Comparison of ENCODE assay signal across 8 cellular contexts in the genomic region with DNA sequence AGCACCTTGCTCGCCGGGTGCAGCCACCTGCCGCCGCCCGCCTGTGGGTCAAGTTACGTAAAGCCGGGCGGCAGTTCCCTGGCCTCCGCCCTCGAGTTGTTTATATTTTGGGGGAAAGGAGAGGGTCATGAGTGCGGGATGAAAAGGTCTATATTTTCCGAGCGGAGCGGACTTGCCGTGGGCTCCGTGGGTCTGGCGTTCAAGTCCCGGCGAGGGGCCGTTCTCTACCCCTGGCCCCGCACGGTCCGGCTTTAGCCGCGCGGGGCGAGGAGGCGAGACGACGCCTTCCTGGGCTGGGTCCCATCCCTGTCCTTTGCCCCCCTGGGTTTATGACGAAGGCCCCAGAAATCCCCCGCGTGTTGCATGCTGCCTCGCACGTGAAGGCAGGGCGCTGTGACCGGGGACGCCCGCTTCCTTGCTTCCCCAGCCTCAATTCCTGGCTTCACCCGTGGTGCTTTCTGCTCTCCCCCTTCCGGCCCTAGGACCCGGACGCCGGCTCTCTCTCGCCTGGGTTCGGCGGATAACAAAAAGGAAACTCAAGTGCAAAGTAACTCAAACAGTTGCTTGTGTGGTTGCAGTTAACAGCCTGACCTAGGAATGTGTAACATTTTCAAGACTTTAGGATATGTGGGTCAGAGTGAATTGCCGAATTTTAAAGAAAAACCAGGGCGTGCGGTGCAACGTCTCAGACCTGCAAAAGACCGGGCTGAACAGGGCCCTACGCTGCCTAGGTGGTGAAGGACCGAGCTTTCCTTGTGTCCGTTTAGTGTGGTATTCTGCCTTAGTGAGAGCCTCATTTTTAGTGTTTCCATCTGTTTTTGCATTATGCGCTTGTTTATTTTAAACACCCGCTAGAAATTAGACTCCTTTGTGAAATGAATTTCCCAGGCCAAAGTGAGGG. TPM values are rescaled to one million over a fixed set of nuclear protein-coding genes. Genes with fewer than 3 reads are reported as not detected.
A peak's percentile ranks its signal among the peaks of the same experiment; 100 is the strongest.
DNase-seq lines count a peak whose midpoint lies in the region; ATAC-seq lines count a peak whose summit lies in the region.

No MANE protein-coding gene starts in this region.

- H3K9me3 ChIP-seq in GM23248 (ENCODE audit: low read depth), result no peaks in the 10 kb centered on the region

- H4K20me1 ChIP-seq in GM23248 (ENCODE audit: insufficient read depth), result no peaks in the 10 kb centered on the region

- H3K27me3 ChIP-seq in GM23248 (replicated peaks; ENCODE audit: insufficient read depth), result no peaks in the 10 kb centered on the region

- peaks cover 50% of the 10 kb centered on the region for H3K79me2 ChIP-seq in GM23248 (ENCODE audit: insufficient read depth)

- no peaks in the 10 kb centered on the region for H3K36me3 ChIP-seq in GM23248 (ENCODE audit: low read depth)

- peaks cover 20% of the 10 kb centered on the region for H3K4me1 ChIP-seq in GM23248 (ENCODE audit: insufficient read depth)

- intact Hi-C loops in left colon (cut with DNase I, micrococcal nuclease), result no loop called here

- peak overlapping the region; percentile 86 for H3K4me3 ChIP-seq in GM23248

- H3K4me2 ChIP-seq in GM23248 (ENCODE audit: unreplicated experiment), result peak overlapping the region; percentile 89

- no peaks in the 10 kb centered on the region for H3K9me2 ChIP-seq in GM23248 (ENCODE audit: insufficient read depth)

- ATAC-seq in left colon, result peak; percentile 49

- peak overlapping the region; percentile 95 for H2AFZ ChIP-seq in GM23248

- peaks cover 17% of the 10 kb centered on the region for H3F3A ChIP-seq in GM23248 (ENCODE audit: insufficient read depth)

- 5 to 7% methylated on average over 51 to 57 of the region's 57 CpGs for WGBS in GM23248 (ENCODE audit: low coverage in 1 of 2, low lambda C conversion rate in 2 of 2, missing lambda C conversion rate in 2 of 2), 2 experiments

- in situ Hi-C loops in GM23248 (cut with MboI), result no loop called here

- 0 out of 2 replicates have a peak overlapping the region, but pooled peaks have one; percentile 23 for H3K27ac ChIP-seq in GM23248

- peak overlapping the region; percentile 80 for H3K9ac ChIP-seq in GM23248

- peak; percentile 64 for DNase-seq in D341Med (ENCODE audit: low spot score)
- peak; percentile 65 for DNase-seq in GM23248
- DNase-seq in M059J (ENCODE audit: low read depth), result peak; percentile 61
- DNase-seq in activated CD4-positive, CD25-positive, alpha-beta regulatory T cell treated with anti-CD3 and anti-CD28 coated beads, Interleukin-2, amount 50 U/mL, for 72 hours, result peak; percentile 57
- DNase-seq in cerebellum (ENCODE audit: low spot score), result peak; percentile 29
- peak; percentile 56 to 63 for DNase-seq in left colon
- peak; percentile 27 for DNase-seq in stimulated activated CD4-positive, alpha-beta T cell treated with anti-CD3 and anti-CD28 coated beads, Interleukin-2, amount 100 ng/mL, for 4 hours (ENCODE audit: low read depth)
- DNase-seq in SHP77 treated with DMSO at 0.1 percent for 48 hours (lab: John Stamatoyannopoulos, UW), result no peak

RNA-seq across cellular contexts. Expression of gene VPS13A, which starts 0.8 kb away (rescaled TPM):
- 15.8 and 19.9 TPM in 2 replicates for total RNA-seq in GM23248 (2014; rRNA removed; shearing (Covaris generic))
- 4.2 and 8.9 TPM in 2 replicates for polyA plus RNA-seq in GM23248 (2016; fragmentation: Nextera tagmentation; extraction: Ambion mirVana)
- 4.4 and 8.5 TPM in 2 replicates for total RNA-seq in M059J (2014; rRNA removed; shearing (Covaris generic))
- total RNA-seq in cerebellum (91.8 TPM), left colon (10 to 100 TPM; 54.1 to 58.4 TPM)
